9 cellular contexts compared by ENCODE assay signal in genomic region chr2:29317077-29317517, GRCh38.
DNase-seq lines count a peak whose midpoint lies in the region; ATAC-seq and TF ChIP-seq lines count a peak whose summit lies in the region.
"Had no signal": no experiment of that assay in that cellular context is flagged by ENCODE, and none has a peak within 500 bp of the region (broad histone marks: within the 10 kb centered on the region; RNA-seq: fewer than 3 reads in every experiment).

No MANE protein-coding gene starts in this region.

- TF ChIP-seq CTCF in dorsolateral prefrontal cortex (IDR thresholded peaks at IDR 0.05 in 54 of 56, conservative IDR thresholded peaks at IDR 0.05 in 2 of 56; ENCODE audit: low read depth in 1 of 56, partially characterized antibody in 56 of 56), result peak in 1 of 56 donors; percentile 14

- peaks cover 0 to 15% (median 0%) of the 10 kb centered on the region in 45 donors for H3K27me3 ChIP-seq in dorsolateral prefrontal cortex

- no peak overlapping the region for H3K27ac ChIP-seq in dorsolateral prefrontal cortex

- H3K4me3 ChIP-seq in dorsolateral prefrontal cortex, result no peak overlapping the region

- DNase-seq in amniotic epithelial cell (ENCODE audit: low read depth), result peak; percentile 90
- peak; percentile 21 for DNase-seq in putamen (ENCODE audit: low spot score)
- DNase-seq in DMS 273 (lab: John Stamatoyannopoulos, UW; ENCODE audit: unreplicated experiment), result no peak
- DNase-seq in stimulated activated naive CD4-positive, alpha-beta T cell treated with Interleukin-2 at 50 U/mL for 16 hours (lab: John Stamatoyannopoulos, UW), result no peak
- no peak for DNase-seq in NCI-H2171 treated with DMSO at 0.1 percent for 48 hours (lab: John Stamatoyannopoulos, UW)
- DNase-seq in dorsolateral prefrontal cortex, result no peak
- DNase-seq: NCI-H446 had no signal

- intact Hi-C loops in dorsolateral prefrontal cortex (cut with DNase I), result loop anchor here in 1 of 2 donors (10.0 kb wide), 1 partner anchor 528 kb away; no protein-coding TSS in a partner anchor

- peak; percentile 34 for ATAC-seq in GM19023 (IDR thresholded peaks at IDR 0.05; ENCODE audit: unreplicated experiment)
- ATAC-seq in HG03066 (IDR thresholded peaks at IDR 0.05; ENCODE audit: low read depth, unreplicated experiment), result peak; percentile 27

Comparison
In these comparisons a context has a peak if more than half of its experiments do, and no peak if none do; other contexts are left out.
1. DNase-seq: peak in amniotic epithelial cell (single experiment) and putamen (single experiment); none in DMS 273 (single experiment), stimulated activated naive CD4-positive, alpha-beta T cell treated with Interleukin-2 at 50 U/mL for 16 hours (single experiment), NCI-H2171 treated with DMSO at 0.1 percent for 48 hours (single experiment) and dorsolateral prefrontal cortex (0 of 10).